In the genomic region with DNA sequence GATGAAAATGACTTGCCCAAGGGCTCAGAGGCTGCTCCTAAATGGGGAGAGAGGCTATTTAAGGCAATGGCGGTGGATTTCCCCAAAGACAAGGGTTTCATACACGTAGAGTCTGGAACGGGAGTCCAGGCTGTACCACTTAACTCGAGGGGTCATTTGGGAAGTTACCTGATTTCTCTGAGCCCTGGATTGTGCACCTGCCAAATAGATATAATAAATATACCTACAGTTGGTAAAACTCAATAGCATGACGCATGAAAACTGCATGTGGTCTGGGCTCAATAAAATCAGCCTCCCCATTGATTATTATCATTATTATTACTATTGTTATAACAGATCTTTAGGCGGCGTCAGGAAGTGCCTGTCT, we compare ENCODE assay signal across 8 cellular contexts. TPM values are rescaled to one million over a fixed set of nuclear protein-coding genes. Genes with fewer than 3 reads are reported as not detected.
DNase-seq lines count a peak whose midpoint lies in the region; ATAC-seq and TF ChIP-seq lines count a peak whose summit lies in the region.

No MANE protein-coding gene starts in this region.

- H3K4me1 ChIP-seq in cardiac muscle cell (ENCODE audit: low read depth) (peaks cover 22% of the 10 kb centered on the region), body of pancreas (peaks cover 24% of the 10 kb centered on the region), urinary bladder (ENCODE audit: insufficient read depth) (no peaks in the 10 kb centered on the region)

- H3K27ac Mint-ChIP-seq in memory B cell, result no peak overlapping the region

- no peaks in the 10 kb centered on the region for H3K9me3 Mint-ChIP-seq in memory B cell

- H3K27me3 ChIP-seq in cardiac muscle cell (peaks cover 5% of the 10 kb centered on the region), body of pancreas (no peaks in the 10 kb centered on the region)

- DNase-seq in cardiac muscle cell (ENCODE audit: low read depth in 1 of 2, low spot score in 1 of 2) (no peak), Right ventricle myocardium inferior (ENCODE audit: missing footprints) (no peak), body of pancreas (no peak), memory B cell (ENCODE audit: low spot score in 2 of 2) (no peak), KBM-7 (no peak), DMS53 treated with DMSO at 0.1 percent for 48 hours (lab: John Stamatoyannopoulos, UW; ENCODE audit: unreplicated experiment) (no peak)

- intact Hi-C loops in Right ventricle myocardium inferior (cut with DNase I) (loop anchor here (1.0 to 10.0 kb wide), 4 partner anchors 35 to 141 kb away; no protein-coding TSS in a partner anchor), body of pancreas (cut with DNase I) (no loop called here)

- peaks cover 9% of the 10 kb centered on the region for H3K36me3 Mint-ChIP-seq in memory B cell

- H3K9me3 ChIP-seq in cardiac muscle cell (ENCODE audit: low read depth) (no peaks in the 10 kb centered on the region), body of pancreas (no peaks in the 10 kb centered on the region)

- WGBS in body of pancreas, 2 donors, result 9 to 12% methylated on average over 7 of the region's 7 CpGs
- 33% methylated on average over 7 of the region's 7 CpGs for WGBS in urinary bladder

- ATAC-seq in Right ventricle myocardium inferior (no peak), body of pancreas (no peak), memory B cell (ENCODE audit: low read depth) (no peak), GM19328 (IDR thresholded peaks at IDR 0.05; ENCODE audit: unreplicated experiment) (no peak)

- no peaks in the 10 kb centered on the region for H3K36me3 ChIP-seq in cardiac muscle cell
- H3K36me3 ChIP-seq in body of pancreas (replicated peaks in 1 of 2; ENCODE audit: insufficient read depth in 1 of 2, low read depth in 2 of 2), result no peaks in the 10 kb centered on the region
- H3K36me3 ChIP-seq in urinary bladder (ENCODE audit: insufficient read depth), result no peaks in the 10 kb centered on the region

- H3K4me1 Mint-ChIP-seq in memory B cell, result peaks cover 24% of the 10 kb centered on the region

- no peak for TF ChIP-seq POLR2A in body of pancreas (IDR thresholded peaks at IDR 0.05)

- H3K27me3 Mint-ChIP-seq in memory B cell, result no peaks in the 10 kb centered on the region

- H3K4me3 ChIP-seq in cardiac muscle cell, result peak overlapping the region; percentile 98
- peak overlapping the region in 1 of 2 donors; percentile 66 for H3K4me3 ChIP-seq in body of pancreas
- peak overlapping the region; percentile 67 for H3K4me3 ChIP-seq in urinary bladder (ENCODE audit: low read depth, low read length)

- H3K27ac ChIP-seq in cardiac muscle cell (no peak overlapping the region), body of pancreas (peak overlapping the region in 3 of 4 donors; percentile 80 to 89 (median 84)), urinary bladder (ENCODE audit: low read depth) (no peak overlapping the region)

- H3K4me3 Mint-ChIP-seq in memory B cell, result peak overlapping the region; percentile 99

- TF ChIP-seq CTCF in cardiac muscle cell (IDR thresholded peaks at IDR 0.05; ENCODE audit: low read depth, low read length) (no peak), body of pancreas (IDR thresholded peaks at IDR 0.05) (no peak)

- in situ Hi-C loops in KBM-7 (cut with MboI; ENCODE audit: low pct_unique_long_range_greater_than_20kb, low sequenced_read_pairs), result no loop called here

RNA-seq across cellular contexts. Expression of gene ITPR1, which starts 1.3 kb away (rescaled TPM):
- total RNA-seq in cardiac muscle cell, result 20.2 and 28.8 TPM in 2 replicates
- 14.4 and 17.6 TPM in 2 replicates for polyA plus RNA-seq in cardiac muscle cell
- total RNA-seq in Right ventricle myocardium inferior, result 22.4 TPM
- 10 to 100 TPM; 29.3 to 29.8 TPM for total RNA-seq in body of pancreas
- total RNA-seq in urinary bladder, result 240 TPM
- 57.3 TPM for polyA plus RNA-seq in urinary bladder

RNA-seq across cellular contexts. Expression of gene SUMF1, which starts 24.8 kb away (rescaled TPM):
- total RNA-seq in cardiac muscle cell (29.9 and 37.7 TPM in 2 replicates), Right ventricle myocardium inferior (8.4 TPM), body of pancreas (10 to 100 TPM; 30.7 to 32.7 TPM), urinary bladder (51.2 TPM)
- polyA plus RNA-seq in cardiac muscle cell (21.8 and 23.5 TPM in 2 replicates), urinary bladder (26.4 TPM)

Comparison
In these comparisons a context has a peak if more than half of its experiments do, and no peak if none do; other contexts are left out.
1. H3K27ac ChIP-seq: peak in body of pancreas (3 of 4); none in cardiac muscle cell (single experiment) and urinary bladder (single experiment).